In the genomic region with DNA sequence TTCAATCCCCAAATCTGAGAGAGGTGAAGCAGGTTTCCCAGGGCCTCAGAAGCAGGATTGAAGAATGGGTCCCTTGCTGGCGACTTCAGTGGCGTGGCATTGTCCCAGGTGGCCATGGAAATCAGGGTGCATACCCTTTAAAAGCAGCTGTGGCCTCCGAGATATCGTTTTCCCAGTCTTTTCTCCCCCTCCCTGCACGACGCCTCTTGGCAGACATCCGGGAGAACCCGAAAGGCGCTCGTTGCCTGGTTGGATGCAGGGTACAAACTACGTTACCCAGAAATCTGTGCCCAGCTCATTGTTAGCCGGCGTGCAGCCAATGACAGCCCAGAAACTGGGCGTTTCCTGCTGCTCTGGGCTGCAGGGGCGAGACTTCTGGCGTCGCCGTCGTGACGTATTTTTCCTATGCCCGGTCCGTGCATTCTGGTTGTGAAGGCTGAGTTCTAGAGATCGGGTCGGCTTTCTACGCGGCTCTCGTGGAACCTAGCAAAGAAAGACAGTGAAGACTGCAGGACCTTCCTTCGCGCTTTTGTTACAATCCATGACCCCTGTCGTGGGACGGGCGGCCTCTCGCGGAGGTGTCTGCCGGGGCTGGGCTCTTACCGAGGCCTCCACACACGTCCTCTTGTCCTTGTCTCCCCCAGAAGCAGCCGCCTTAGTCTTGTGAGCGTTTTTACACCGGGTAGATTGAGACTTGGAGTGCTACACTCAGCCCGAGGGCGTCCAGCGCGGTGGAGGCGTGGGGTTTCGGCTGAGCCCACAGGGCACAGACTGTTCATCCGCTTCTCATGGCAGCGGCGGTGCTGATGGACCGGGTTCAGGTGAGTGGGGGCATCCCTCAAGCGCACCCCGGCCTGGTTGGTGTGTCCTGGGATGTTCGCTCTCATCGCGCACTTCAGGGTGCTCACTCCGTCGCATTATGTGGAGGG, we compare ENCODE assay signal across 1 cellular context.
TF ChIP-seq lines count a peak whose summit lies in the region.

A gene (plus strand): TSS at position 395 of the 929 bp plus-strand sequence. CDS start 394 bp downstream, at position 789.

TF ChIP-seq in HepG2, 621 proteins besides CTCF, POLR2A, EP300 and RAD21 (continued from another document and continues in another):
- TF ChIP-seq ZNF788 (CRISPR knock-in tag; IDR thresholded peaks at IDR 0.05; ENCODE audit: borderline replicate concordance): peak; percentile 67; the same call in 1 of the 2 replicates
- TF ChIP-seq, protein P1, sequence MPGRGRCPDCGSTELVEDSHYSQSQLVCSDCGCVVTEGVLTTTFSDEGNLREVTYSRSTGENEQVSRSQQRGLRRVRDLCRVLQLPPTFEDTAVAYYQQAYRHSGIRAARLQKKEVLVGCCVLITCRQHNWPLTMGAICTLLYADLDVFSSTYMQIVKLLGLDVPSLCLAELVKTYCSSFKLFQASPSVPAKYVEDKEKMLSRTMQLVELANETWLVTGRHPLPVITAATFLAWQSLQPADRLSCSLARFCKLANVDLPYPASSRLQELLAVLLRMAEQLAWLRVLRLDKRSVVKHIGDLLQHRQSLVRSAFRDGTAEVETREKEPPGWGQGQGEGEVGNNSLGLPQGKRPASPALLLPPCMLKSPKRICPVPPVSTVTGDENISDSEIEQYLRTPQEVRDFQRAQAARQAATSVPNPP (CRISPR knock-in tag; IDR thresholded peaks at IDR 0.05): no peak
- no peak for TF ChIP-seq ZNF572 (CRISPR knock-in tag; IDR thresholded peaks at IDR 0.05)
- TF ChIP-seq ZMYM3 (CRISPR knock-in tag; IDR thresholded peaks at IDR 0.05): no peak
- peak; percentile 99 for TF ChIP-seq CREM (IDR thresholded peaks at IDR 0.05)
- TF ChIP-seq CREM (CRISPR knock-in tag; IDR thresholded peaks at IDR 0.05): peak; percentile 84
- TF ChIP-seq SPEN (CRISPR knock-in tag; IDR thresholded peaks at IDR 0.05; ENCODE audit: low read depth): peak; percentile 89
- TF ChIP-seq ZNF816 (CRISPR knock-in tag; IDR thresholded peaks at IDR 0.05; ENCODE audit: borderline replicate concordance): no peak
- TF ChIP-seq NFIB (CRISPR knock-in tag; IDR thresholded peaks at IDR 0.05; ENCODE audit: borderline replicate concordance): no peak
- no peak for TF ChIP-seq HNRNPLL (IDR thresholded peaks at IDR 0.05; ENCODE audit: low read depth, low read length, poor library complexity, severe bottlenecking)
- TF ChIP-seq, protein P2, sequence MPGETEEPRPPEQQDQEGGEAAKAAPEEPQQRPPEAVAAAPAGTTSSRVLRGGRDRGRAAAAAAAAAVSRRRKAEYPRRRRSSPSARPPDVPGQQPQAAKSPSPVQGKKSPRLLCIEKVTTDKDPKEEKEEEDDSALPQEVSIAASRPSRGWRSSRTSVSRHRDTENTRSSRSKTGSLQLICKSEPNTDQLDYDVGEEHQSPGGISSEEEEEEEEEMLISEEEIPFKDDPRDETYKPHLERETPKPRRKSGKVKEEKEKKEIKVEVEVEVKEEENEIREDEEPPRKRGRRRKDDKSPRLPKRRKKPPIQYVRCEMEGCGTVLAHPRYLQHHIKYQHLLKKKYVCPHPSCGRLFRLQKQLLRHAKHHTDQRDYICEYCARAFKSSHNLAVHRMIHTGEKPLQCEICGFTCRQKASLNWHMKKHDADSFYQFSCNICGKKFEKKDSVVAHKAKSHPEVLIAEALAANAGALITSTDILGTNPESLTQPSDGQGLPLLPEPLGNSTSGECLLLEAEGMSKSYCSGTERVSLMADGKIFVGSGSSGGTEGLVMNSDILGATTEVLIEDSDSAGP (CRISPR knock-in tag; IDR thresholded peaks at IDR 0.05; ENCODE audit: borderline replicate concordance): peak; percentile 82
- no peak for TF ChIP-seq ZNF792 (CRISPR knock-in tag; IDR thresholded peaks at IDR 0.05)
- TF ChIP-seq, protein P3, sequence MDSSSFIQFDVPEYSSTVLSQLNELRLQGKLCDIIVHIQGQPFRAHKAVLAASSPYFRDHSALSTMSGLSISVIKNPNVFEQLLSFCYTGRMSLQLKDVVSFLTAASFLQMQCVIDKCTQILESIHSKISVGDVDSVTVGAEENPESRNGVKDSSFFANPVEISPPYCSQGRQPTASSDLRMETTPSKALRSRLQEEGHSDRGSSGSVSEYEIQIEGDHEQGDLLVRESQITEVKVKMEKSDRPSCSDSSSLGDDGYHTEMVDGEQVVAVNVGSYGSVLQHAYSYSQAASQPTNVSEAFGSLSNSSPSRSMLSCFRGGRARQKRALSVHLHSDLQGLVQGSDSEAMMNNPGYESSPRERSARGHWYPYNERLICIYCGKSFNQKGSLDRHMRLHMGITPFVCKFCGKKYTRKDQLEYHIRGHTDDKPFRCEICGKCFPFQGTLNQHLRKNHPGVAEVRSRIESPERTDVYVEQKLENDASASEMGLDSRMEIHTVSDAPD (CRISPR knock-in tag; IDR thresholded peaks at IDR 0.05): 0 out of 2 replicates have a peak, but pooled peaks have one; percentile 25
- no peak for TF ChIP-seq RAD51 (IDR thresholded peaks at IDR 0.05; ENCODE audit: borderline replicate concordance)
- no peak for TF ChIP-seq ARNT2 (CRISPR knock-in tag; IDR thresholded peaks at IDR 0.05; ENCODE audit: low read depth)
- no peak for TF ChIP-seq ZNF850 (CRISPR knock-in tag; conservative IDR thresholded peaks at IDR 0.05)
- TF ChIP-seq GABPA (IDR thresholded peaks at IDR 0.05; ENCODE audit: low read depth, low read length): peak; percentile 61
- TF ChIP-seq GABPA (CRISPR knock-in tag; IDR thresholded peaks at IDR 0.05; ENCODE audit: low read depth): peak; percentile 93
- TF ChIP-seq, protein P4, sequence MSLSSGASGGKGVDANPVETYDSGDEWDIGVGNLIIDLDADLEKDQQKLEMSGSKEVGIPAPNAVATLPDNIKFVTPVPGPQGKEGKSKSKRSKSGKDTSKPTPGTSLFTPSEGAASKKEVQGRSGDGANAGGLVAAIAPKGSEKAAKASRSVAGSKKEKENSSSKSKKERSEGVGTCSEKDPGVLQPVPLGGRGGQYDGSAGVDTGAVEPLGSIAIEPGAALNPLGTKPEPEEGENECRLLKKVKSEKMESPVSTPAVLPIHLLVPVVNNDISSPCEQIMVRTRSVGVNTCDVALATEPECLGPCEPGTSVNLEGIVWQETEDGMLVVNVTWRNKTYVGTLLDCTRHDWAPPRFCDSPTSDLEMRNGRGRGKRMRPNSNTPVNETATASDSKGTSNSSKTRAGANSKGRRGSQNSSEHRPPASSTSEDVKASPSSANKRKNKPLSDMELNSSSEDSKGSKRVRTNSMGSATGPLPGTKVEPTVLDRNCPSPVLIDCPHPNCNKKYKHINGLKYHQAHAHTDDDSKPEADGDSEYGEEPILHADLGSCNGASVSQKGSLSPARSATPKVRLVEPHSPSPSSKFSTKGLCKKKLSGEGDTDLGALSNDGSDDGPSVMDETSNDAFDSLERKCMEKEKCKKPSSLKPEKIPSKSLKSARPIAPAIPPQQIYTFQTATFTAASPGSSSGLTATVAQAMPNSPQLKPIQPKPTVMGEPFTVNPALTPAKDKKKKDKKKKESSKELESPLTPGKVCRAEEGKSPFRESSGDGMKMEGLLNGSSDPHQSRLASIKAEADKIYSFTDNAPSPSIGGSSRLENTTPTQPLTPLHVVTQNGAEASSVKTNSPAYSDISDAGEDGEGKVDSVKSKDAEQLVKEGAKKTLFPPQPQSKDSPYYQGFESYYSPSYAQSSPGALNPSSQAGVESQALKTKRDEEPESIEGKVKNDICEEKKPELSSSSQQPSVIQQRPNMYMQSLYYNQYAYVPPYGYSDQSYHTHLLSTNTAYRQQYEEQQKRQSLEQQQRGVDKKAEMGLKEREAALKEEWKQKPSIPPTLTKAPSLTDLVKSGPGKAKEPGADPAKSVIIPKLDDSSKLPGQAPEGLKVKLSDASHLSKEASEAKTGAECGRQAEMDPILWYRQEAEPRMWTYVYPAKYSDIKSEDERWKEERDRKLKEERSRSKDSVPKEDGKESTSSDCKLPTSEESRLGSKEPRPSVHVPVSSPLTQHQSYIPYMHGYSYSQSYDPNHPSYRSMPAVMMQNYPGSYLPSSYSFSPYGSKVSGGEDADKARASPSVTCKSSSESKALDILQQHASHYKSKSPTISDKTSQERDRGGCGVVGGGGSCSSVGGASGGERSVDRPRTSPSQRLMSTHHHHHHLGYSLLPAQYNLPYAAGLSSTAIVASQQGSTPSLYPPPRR (CRISPR knock-in tag; IDR thresholded peaks at IDR 0.05; ENCODE audit: borderline replicate concordance): no peak
- no peak for TF ChIP-seq ZNF382 (CRISPR knock-in tag; IDR thresholded peaks at IDR 0.05; ENCODE audit: borderline replicate concordance)
- no peak for TF ChIP-seq ZNF235 (CRISPR knock-in tag; IDR thresholded peaks at IDR 0.05; ENCODE audit: borderline replicate concordance)
- 0 out of 2 replicates have a peak, but pooled peaks have one; percentile 55 for TF ChIP-seq ZKSCAN8 (CRISPR knock-in tag; IDR thresholded peaks at IDR 0.05; ENCODE audit: borderline replicate concordance)
- no peak for TF ChIP-seq FOXM1 (CRISPR knock-in tag; IDR thresholded peaks at IDR 0.05)
- TF ChIP-seq YEATS4 (CRISPR knock-in tag; IDR thresholded peaks at IDR 0.05; ENCODE audit: borderline replicate concordance): no peak
- TF ChIP-seq, protein P5, sequence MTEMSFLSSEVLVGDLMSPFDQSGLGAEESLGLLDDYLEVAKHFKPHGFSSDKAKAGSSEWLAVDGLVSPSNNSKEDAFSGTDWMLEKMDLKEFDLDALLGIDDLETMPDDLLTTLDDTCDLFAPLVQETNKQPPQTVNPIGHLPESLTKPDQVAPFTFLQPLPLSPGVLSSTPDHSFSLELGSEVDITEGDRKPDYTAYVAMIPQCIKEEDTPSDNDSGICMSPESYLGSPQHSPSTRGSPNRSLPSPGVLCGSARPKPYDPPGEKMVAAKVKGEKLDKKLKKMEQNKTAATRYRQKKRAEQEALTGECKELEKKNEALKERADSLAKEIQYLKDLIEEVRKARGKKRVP (CRISPR knock-in tag; IDR thresholded peaks at IDR 0.05): no peak
- TF ChIP-seq, protein P6, sequence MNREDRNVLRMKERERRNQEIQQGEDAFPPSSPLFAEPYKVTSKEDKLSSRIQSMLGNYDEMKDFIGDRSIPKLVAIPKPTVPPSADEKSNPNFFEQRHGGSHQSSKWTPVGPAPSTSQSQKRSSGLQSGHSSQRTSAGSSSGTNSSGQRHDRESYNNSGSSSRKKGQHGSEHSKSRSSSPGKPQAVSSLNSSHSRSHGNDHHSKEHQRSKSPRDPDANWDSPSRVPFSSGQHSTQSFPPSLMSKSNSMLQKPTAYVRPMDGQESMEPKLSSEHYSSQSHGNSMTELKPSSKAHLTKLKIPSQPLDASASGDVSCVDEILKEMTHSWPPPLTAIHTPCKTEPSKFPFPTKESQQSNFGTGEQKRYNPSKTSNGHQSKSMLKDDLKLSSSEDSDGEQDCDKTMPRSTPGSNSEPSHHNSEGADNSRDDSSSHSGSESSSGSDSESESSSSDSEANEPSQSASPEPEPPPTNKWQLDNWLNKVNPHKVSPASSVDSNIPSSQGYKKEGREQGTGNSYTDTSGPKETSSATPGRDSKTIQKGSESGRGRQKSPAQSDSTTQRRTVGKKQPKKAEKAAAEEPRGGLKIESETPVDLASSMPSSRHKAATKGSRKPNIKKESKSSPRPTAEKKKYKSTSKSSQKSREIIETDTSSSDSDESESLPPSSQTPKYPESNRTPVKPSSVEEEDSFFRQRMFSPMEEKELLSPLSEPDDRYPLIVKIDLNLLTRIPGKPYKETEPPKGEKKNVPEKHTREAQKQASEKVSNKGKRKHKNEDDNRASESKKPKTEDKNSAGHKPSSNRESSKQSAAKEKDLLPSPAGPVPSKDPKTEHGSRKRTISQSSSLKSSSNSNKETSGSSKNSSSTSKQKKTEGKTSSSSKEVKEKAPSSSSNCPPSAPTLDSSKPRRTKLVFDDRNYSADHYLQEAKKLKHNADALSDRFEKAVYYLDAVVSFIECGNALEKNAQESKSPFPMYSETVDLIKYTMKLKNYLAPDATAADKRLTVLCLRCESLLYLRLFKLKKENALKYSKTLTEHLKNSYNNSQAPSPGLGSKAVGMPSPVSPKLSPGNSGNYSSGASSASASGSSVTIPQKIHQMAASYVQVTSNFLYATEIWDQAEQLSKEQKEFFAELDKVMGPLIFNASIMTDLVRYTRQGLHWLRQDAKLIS (CRISPR knock-in tag; IDR thresholded peaks at IDR 0.05): no peak
- TF ChIP-seq ZNF547 (CRISPR knock-in tag; IDR thresholded peaks at IDR 0.05): no peak
- TF ChIP-seq, protein P7, sequence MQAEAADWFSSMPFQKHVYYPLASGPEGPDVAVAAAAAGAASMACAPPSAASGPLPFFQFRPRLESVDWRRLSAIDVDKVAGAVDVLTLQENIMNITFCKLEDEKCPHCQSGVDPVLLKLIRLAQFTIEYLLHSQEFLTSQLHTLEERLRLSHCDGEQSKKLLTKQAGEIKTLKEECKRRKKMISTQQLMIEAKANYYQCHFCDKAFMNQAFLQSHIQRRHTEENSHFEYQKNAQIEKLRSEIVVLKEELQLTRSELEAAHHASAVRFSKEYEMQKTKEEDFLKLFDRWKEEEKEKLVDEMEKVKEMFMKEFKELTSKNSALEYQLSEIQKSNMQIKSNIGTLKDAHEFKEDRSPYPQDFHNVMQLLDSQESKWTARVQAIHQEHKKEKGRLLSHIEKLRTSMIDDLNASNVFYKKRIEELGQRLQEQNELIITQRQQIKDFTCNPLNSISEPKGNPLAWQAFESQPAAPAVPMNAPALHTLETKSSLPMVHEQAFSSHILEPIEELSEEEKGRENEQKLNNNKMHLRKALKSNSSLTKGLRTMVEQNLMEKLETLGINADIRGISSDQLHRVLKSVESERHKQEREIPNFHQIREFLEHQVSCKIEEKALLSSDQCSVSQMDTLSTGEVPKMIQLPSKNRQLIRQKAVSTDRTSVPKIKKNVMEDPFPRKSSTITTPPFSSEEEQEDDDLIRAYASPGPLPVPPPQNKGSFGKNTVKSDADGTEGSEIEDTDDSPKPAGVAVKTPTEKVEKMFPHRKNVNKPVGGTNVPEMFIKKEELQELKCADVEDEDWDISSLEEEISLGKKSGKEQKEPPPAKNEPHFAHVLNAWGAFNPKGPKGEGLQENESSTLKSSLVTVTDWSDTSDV (CRISPR knock-in tag; IDR thresholded peaks at IDR 0.05): 0 out of 2 replicates have a peak, but pooled peaks have one; percentile 62
- no peak for TF ChIP-seq STAT5B (CRISPR knock-in tag; IDR thresholded peaks at IDR 0.05)
- TF ChIP-seq RBM22 (optimal IDR thresholded peaks at IDR 0.05; ENCODE audit: low read length): no peak
- TF ChIP-seq ZNF121 (CRISPR knock-in tag; IDR thresholded peaks at IDR 0.05): no peak
- TF ChIP-seq CBX2 (IDR thresholded peaks at IDR 0.05; ENCODE audit: low read depth, low read length): no peak
- TF ChIP-seq CBX2 (CRISPR knock-in tag; IDR thresholded peaks at IDR 0.05; ENCODE audit: low read depth): no peak
- no peak for TF ChIP-seq ZC3H13 (CRISPR knock-in tag; IDR thresholded peaks at IDR 0.05)
- TF ChIP-seq PPARG (CRISPR knock-in tag; conservative IDR thresholded peaks at IDR 0.05): no peak
- TF ChIP-seq NFKBIZ (CRISPR knock-in tag; IDR thresholded peaks at IDR 0.05): no peak
